Comparison of ENCODE assay signal across 1 cellular context in genomic region chr18:35580748-35581534, GRCh38.
TF ChIP-seq lines count a peak whose summit lies in the region.

No MANE protein-coding gene starts in this region.

TF ChIP-seq in HepG2, 621 proteins besides CTCF, POLR2A, EP300 and RAD21 (continued from another document and continues in another):
- TF ChIP-seq, protein P1, sequence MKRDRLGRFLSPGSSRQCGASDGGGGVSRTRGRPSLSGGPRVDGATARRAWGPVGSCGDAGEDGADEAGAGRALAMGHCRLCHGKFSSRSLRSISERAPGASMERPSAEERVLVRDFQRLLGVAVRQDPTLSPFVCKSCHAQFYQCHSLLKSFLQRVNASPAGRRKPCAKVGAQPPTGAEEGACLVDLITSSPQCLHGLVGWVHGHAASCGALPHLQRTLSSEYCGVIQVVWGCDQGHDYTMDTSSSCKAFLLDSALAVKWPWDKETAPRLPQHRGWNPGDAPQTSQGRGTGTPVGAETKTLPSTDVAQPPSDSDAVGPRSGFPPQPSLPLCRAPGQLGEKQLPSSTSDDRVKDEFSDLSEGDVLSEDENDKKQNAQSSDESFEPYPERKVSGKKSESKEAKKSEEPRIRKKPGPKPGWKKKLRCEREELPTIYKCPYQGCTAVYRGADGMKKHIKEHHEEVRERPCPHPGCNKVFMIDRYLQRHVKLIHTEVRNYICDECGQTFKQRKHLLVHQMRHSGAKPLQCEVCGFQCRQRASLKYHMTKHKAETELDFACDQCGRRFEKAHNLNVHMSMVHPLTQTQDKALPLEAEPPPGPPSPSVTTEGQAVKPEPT (CRISPR knock-in tag; IDR thresholded peaks at IDR 0.05; ENCODE audit: low read depth): no peak
- TF ChIP-seq ZNF20 (CRISPR knock-in tag; IDR thresholded peaks at IDR 0.05) (no peak), ZNF891 (CRISPR knock-in tag; IDR thresholded peaks at IDR 0.05) (no peak), RFX1 (IDR thresholded peaks at IDR 0.05) (no peak), ZNF160 (CRISPR knock-in tag; IDR thresholded peaks at IDR 0.05) (no peak), GPN1 (CRISPR knock-in tag; IDR thresholded peaks at IDR 0.05; ENCODE audit: borderline replicate concordance) (no peak), KLF15 (CRISPR knock-in tag; IDR thresholded peaks at IDR 0.05; ENCODE audit: borderline replicate concordance) (no peak), CEBPB (IDR thresholded peaks at IDR 0.05; ENCODE audit: borderline replicate concordance, low read depth, low read length) (no peak), ZSCAN29 (CRISPR knock-in tag; conservative IDR thresholded peaks at IDR 0.05) (no peak), FLYWCH1 (CRISPR knock-in tag; IDR thresholded peaks at IDR 0.05) (no peak), KDM1A (CRISPR knock-in tag; IDR thresholded peaks at IDR 0.05) (no peak), ZNF577 (CRISPR knock-in tag; IDR thresholded peaks at IDR 0.05; ENCODE audit: borderline replicate concordance, low read depth) (no peak), RELA (CRISPR knock-in tag; IDR thresholded peaks at IDR 0.05) (no peak), HNRNPL (IDR thresholded peaks at IDR 0.05; ENCODE audit: low read depth, low read length) (no peak), AHR (CRISPR knock-in tag; IDR thresholded peaks at IDR 0.05) (no peak), ZZZ3 (CRISPR knock-in tag; IDR thresholded peaks at IDR 0.05; ENCODE audit: borderline replicate concordance) (no peak), GLI4 (CRISPR knock-in tag; IDR thresholded peaks at IDR 0.05; ENCODE audit: borderline replicate concordance) (no peak), PCBP1 (IDR thresholded peaks at IDR 0.05; ENCODE audit: borderline replicate concordance, low read depth, low read length) (no peak), RBM22 (optimal IDR thresholded peaks at IDR 0.05; ENCODE audit: low read length) (no peak), ZNF280B (CRISPR knock-in tag; IDR thresholded peaks at IDR 0.05; ENCODE audit: borderline replicate concordance) (no peak), MED13 (CRISPR knock-in tag; IDR thresholded peaks at IDR 0.05) (no peak), ZNF263 (CRISPR knock-in tag; IDR thresholded peaks at IDR 0.05) (peak; percentile 94), MEIS2 (CRISPR knock-in tag; IDR thresholded peaks at IDR 0.05) (0 out of 2 replicates have a peak, but pooled peaks have one; percentile 15), MAFF (IDR thresholded peaks at IDR 0.05; ENCODE audit: low read depth, low read length) (no peak), POGK (CRISPR knock-in tag; conservative IDR thresholded peaks at IDR 0.05) (no peak), FOXK1 (CRISPR knock-in tag; IDR thresholded peaks at IDR 0.05; ENCODE audit: borderline replicate concordance, low read depth) (no peak), ZNF460 (CRISPR knock-in tag; IDR thresholded peaks at IDR 0.05; ENCODE audit: borderline replicate concordance) (no peak), HIVEP1 (CRISPR knock-in tag; IDR thresholded peaks at IDR 0.05) (no peak), GFI1 (CRISPR knock-in tag; IDR thresholded peaks at IDR 0.05; ENCODE audit: borderline replicate concordance) (no peak), IKZF1 (IDR thresholded peaks at IDR 0.05) (no peak), ZNF512 (CRISPR knock-in tag; IDR thresholded peaks at IDR 0.05) (no peak), JUN (CRISPR knock-in tag; IDR thresholded peaks at IDR 0.05) (no peak), ZNF205 (CRISPR knock-in tag; IDR thresholded peaks at IDR 0.05) (no peak), TGIF2 (CRISPR knock-in tag; IDR thresholded peaks at IDR 0.05) (no peak), ZNF652 (CRISPR knock-in tag; IDR thresholded peaks at IDR 0.05; ENCODE audit: borderline replicate concordance, low read depth) (no peak), ZNF3 (CRISPR knock-in tag; IDR thresholded peaks at IDR 0.05) (no peak), ZNF709 (CRISPR knock-in tag; IDR thresholded peaks at IDR 0.05) (peak; percentile 24; the same call in 1 of the 2 replicates), NFIB (CRISPR knock-in tag; IDR thresholded peaks at IDR 0.05; ENCODE audit: borderline replicate concordance) (no peak), KDM3A (CRISPR knock-in tag; IDR thresholded peaks at IDR 0.05; ENCODE audit: low read depth) (no peak), ELF1 (CRISPR knock-in tag; IDR thresholded peaks at IDR 0.05) (no peak), CEBPG (CRISPR knock-in tag; IDR thresholded peaks at IDR 0.05) (no peak), ZNF30 (CRISPR knock-in tag; IDR thresholded peaks at IDR 0.05) (no peak), MAFK (conservative IDR thresholded peaks at IDR 0.05 in 1 of 2, IDR thresholded peaks at IDR 0.05 in 1 of 2; ENCODE audit: low read length in 2 of 2) (no peak)
- TF ChIP-seq, protein P2, sequence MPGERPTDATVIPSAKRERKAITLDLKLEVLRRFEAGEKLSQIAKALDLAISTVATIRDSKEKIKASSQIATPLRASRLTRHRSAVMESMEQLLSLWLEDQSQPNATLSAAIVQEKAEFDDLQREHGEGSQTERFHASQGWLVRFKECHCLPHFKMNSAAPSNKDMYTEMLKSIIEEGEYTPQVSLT (CRISPR knock-in tag; IDR thresholded peaks at IDR 0.05; ENCODE audit: borderline replicate concordance, low read depth): no peak
- TF ChIP-seq, protein P3, sequence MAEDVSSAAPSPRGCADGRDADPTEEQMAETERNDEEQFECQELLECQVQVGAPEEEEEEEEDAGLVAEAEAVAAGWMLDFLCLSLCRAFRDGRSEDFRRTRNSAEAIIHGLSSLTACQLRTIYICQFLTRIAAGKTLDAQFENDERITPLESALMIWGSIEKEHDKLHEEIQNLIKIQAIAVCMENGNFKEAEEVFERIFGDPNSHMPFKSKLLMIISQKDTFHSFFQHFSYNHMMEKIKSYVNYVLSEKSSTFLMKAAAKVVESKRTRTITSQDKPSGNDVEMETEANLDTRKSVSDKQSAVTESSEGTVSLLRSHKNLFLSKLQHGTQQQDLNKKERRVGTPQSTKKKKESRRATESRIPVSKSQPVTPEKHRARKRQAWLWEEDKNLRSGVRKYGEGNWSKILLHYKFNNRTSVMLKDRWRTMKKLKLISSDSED (CRISPR knock-in tag; IDR thresholded peaks at IDR 0.05): no peak
- TF ChIP-seq, protein P4, sequence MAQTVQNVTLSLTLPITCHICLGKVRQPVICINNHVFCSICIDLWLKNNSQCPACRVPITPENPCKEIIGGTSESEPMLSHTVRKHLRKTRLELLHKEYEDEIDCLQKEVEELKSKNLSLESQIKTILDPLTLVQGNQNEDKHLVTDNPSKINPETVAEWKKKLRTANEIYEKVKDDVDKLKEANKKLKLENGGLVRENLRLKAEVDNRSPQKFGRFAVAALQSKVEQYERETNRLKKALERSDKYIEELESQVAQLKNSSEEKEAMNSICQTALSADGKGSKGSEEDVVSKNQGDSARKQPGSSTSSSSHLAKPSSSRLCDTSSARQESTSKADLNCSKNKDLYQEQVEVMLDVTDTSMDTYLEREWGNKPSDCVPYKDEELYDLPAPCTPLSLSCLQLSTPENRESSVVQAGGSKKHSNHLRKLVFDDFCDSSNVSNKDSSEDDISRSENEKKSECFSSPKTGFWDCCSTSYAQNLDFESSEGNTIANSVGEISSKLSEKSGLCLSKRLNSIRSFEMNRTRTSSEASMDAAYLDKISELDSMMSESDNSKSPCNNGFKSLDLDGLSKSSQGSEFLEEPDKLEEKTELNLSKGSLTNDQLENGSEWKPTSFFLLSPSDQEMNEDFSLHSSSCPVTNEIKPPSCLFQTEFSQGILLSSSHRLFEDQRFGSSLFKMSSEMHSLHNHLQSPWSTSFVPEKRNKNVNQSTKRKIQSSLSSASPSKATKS (CRISPR knock-in tag; IDR thresholded peaks at IDR 0.05): no peak
- TF ChIP-seq, protein P5, sequence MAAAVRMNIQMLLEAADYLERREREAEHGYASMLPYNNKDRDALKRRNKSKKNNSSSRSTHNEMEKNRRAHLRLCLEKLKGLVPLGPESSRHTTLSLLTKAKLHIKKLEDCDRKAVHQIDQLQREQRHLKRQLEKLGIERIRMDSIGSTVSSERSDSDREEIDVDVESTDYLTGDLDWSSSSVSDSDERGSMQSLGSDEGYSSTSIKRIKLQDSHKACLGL (CRISPR knock-in tag; IDR thresholded peaks at IDR 0.05): no peak; the same call in 1 of the 2 replicates
- TF ChIP-seq, protein P6, sequence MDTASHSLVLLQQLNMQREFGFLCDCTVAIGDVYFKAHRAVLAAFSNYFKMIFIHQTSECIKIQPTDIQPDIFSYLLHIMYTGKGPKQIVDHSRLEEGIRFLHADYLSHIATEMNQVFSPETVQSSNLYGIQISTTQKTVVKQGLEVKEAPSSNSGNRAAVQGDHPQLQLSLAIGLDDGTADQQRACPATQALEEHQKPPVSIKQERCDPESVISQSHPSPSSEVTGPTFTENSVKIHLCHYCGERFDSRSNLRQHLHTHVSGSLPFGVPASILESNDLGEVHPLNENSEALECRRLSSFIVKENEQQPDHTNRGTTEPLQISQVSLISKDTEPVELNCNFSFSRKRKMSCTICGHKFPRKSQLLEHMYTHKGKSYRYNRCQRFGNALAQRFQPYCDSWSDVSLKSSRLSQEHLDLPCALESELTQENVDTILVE (CRISPR knock-in tag; IDR thresholded peaks at IDR 0.05): no peak
- TF ChIP-seq, protein P7, sequence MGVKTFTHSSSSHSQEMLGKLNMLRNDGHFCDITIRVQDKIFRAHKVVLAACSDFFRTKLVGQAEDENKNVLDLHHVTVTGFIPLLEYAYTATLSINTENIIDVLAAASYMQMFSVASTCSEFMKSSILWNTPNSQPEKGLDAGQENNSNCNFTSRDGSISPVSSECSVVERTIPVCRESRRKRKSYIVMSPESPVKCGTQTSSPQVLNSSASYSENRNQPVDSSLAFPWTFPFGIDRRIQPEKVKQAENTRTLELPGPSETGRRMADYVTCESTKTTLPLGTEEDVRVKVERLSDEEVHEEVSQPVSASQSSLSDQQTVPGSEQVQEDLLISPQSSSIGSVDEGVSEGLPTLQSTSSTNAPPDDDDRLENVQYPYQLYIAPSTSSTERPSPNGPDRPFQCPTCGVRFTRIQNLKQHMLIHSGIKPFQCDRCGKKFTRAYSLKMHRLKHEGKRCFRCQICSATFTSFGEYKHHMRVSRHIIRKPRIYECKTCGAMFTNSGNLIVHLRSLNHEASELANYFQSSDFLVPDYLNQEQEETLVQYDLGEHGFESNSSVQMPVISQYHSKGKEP (CRISPR knock-in tag; IDR thresholded peaks at IDR 0.05): no peak
- TF ChIP-seq, protein P8, sequence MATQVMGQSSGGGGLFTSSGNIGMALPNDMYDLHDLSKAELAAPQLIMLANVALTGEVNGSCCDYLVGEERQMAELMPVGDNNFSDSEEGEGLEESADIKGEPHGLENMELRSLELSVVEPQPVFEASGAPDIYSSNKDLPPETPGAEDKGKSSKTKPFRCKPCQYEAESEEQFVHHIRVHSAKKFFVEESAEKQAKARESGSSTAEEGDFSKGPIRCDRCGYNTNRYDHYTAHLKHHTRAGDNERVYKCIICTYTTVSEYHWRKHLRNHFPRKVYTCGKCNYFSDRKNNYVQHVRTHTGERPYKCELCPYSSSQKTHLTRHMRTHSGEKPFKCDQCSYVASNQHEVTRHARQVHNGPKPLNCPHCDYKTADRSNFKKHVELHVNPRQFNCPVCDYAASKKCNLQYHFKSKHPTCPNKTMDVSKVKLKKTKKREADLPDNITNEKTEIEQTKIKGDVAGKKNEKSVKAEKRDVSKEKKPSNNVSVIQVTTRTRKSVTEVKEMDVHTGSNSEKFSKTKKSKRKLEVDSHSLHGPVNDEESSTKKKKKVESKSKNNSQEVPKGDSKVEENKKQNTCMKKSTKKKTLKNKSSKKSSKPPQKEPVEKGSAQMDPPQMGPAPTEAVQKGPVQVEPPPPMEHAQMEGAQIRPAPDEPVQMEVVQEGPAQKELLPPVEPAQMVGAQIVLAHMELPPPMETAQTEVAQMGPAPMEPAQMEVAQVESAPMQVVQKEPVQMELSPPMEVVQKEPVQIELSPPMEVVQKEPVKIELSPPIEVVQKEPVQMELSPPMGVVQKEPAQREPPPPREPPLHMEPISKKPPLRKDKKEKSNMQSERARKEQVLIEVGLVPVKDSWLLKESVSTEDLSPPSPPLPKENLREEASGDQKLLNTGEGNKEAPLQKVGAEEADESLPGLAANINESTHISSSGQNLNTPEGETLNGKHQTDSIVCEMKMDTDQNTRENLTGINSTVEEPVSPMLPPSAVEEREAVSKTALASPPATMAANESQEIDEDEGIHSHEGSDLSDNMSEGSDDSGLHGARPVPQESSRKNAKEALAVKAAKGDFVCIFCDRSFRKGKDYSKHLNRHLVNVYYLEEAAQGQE (IDR thresholded peaks at IDR 0.05; ENCODE audit: borderline replicate concordance in 1 of 2, low read depth in 1 of 2, low read length in 2 of 2): no peak
